Comparison of ENCODE assay signal across 8 cellular contexts in genomic region chr12:53045646-53046045, GRCh38. TPM values are rescaled to one million over a fixed set of nuclear protein-coding genes. Genes with fewer than 3 reads are reported as not detected.
DNase-seq lines count a peak whose midpoint lies in the region; TF ChIP-seq lines count a peak whose summit lies in the region.

No MANE protein-coding gene starts in this region.

- H4K20me1 ChIP-seq in KMS-11 (ENCODE audit: insufficient read depth): no peaks in the 10 kb centered on the region

- H3K79me2 ChIP-seq in KMS-11 (ENCODE audit: insufficient read depth, low read depth): no peaks in the 10 kb centered on the region

- no peaks in the 10 kb centered on the region for H3K9me3 Mint-ChIP-seq in nephron

- H3K9ac ChIP-seq in KMS-11: no peak overlapping the region

- H3K4me1 Mint-ChIP-seq in nephron: peaks cover 59% of the 10 kb centered on the region

- H3K27ac ChIP-seq in KMS-11 (no peak overlapping the region), dorsolateral prefrontal cortex (peak overlapping the region; percentile 91 to 100 (median 99))

- H3K36me3 Mint-ChIP-seq in nephron (ENCODE audit: low read depth): peaks cover 12% of the 10 kb centered on the region

- peaks cover under 1% of the 10 kb centered on the region; the same call in 1 of the 2 replicates for H3K36me3 ChIP-seq in KMS-11 (ENCODE audit: insufficient read depth)

- POLR2A ChIA-PET in AG04449 (lab: Yijun Ruan, JAX): interaction anchor here (0.8 to 3.5 kb wide), 4 partner anchors 16 to 53 kb away, joined by 3 to 26 read pairs (median 8); partner anchors contain the start of gene SPRYD3

- H3K27me3 ChIP-seq in KMS-11 (ENCODE audit: insufficient read depth, low read depth) (no peaks in the 10 kb centered on the region), dorsolateral prefrontal cortex (no peaks in the 10 kb centered on the region)

- H3K4me2 ChIP-seq in KMS-11: peak overlapping the region; percentile 99; the same call in 1 of the 2 replicates

- peak overlapping the region; percentile 97 to 100 (median 99) for H3K27ac Mint-ChIP-seq in nephron

- CTCF ChIA-PET in AG04449 (lab: Yijun Ruan, JAX): interaction anchor here (0.7 to 6.5 kb wide), 8 partner anchors 8 to 152 kb away, joined by 3 to 92 read pairs (median 4); no protein-coding TSS in a partner anchor

- H3K4me1 ChIP-seq in KMS-11 (ENCODE audit: low read depth, poor library complexity, severe bottlenecking): peaks cover 51% of the 10 kb centered on the region

- no peak for TF ChIP-seq CTCF in AG04449 (IDR thresholded peaks at IDR 0.05; ENCODE audit: insufficient read depth, low read length, missing control alignments)
- no peak for TF ChIP-seq CTCF in KMS-11 (conservative IDR thresholded peaks at IDR 0.05; ENCODE audit: low read depth, low read length)
- TF ChIP-seq CTCF in dorsolateral prefrontal cortex (IDR thresholded peaks at IDR 0.05 in 54 of 56, conservative IDR thresholded peaks at IDR 0.05 in 2 of 56; ENCODE audit: low read depth in 1 of 56, partially characterized antibody in 56 of 56): no peak
- no peak for TF ChIP-seq CTCF in nephron (IDR thresholded peaks at IDR 0.05; ENCODE audit: unreplicated experiment in 3 of 3)

- H2AFZ ChIP-seq in KMS-11 (ENCODE audit: low read depth): no peak overlapping the region

- DNase-seq in AG04449 (ENCODE audit: low read depth, low spot score) (no peak), dorsolateral prefrontal cortex (no peak), CD1c-positive myeloid dendritic cell (ENCODE audit: extremely low spot score) (no peak), ecto neural progenitor cell (ENCODE audit: low spot score) (no peak)
- DNase-seq in stimulated activated CD4-positive, alpha-beta T cell treated with anti-CD3 and anti-CD28 coated beads, Interleukin-2, amount 100 ng/mL, for 48 hours: no peak
- no peak for DNase-seq in activated CD8-positive, alpha-beta memory T cell treated with anti-CD3 and anti-CD28 coated beads for 24 hours

- H3K4me3 ChIP-seq in AG04449 (ENCODE audit: low read depth, low read length) (peak overlapping the region; percentile 83), KMS-11 (IDR thresholded peaks at IDR 0.05; ENCODE audit: insufficient read depth, low read depth, low read length) (no peak overlapping the region), dorsolateral prefrontal cortex (peak overlapping the region in 57 of 59 donors; percentile 57 to 95 (median 81))

- intact Hi-C loops in dorsolateral prefrontal cortex (cut with DNase I): loop anchor here in 1 of 2 donors (2.0 kb wide), 1 partner anchor 39 kb away; the partner anchor contains the start of gene EIF4B

- peak overlapping the region; percentile 94 to 99 (median 96) for H3K4me3 Mint-ChIP-seq in nephron

- H3K27me3 Mint-ChIP-seq in nephron (ENCODE audit: low read depth): peaks cover 6% of the 10 kb centered on the region

RNA-seq across cellular contexts. Expression of gene TNS2, which starts 4.2 kb away (rescaled TPM):
- total RNA-seq in dorsolateral prefrontal cortex: 100 to 1,000 TPM in 57 of 120 experiments, 10 to 100 TPM in 63; 51.8 to 194 (median 96.4) TPM

RNA-seq across cellular contexts. Expression of gene SPRYD3, which starts 33.5 kb away (rescaled TPM):
- 100 to 1,000 TPM in 119 of 120 experiments, 10 to 100 TPM in 1; 74.6 to 263 (median 181) TPM for total RNA-seq in dorsolateral prefrontal cortex

RNA-seq across cellular contexts. Expression of gene EIF4B, which starts 39.4 kb away (rescaled TPM):
- 100 to 1,000 TPM; 207 to 375 (median 283) TPM for total RNA-seq in dorsolateral prefrontal cortex

RNA-seq across cellular contexts. Expression of gene IGFBP6, which starts 51.8 kb away (rescaled TPM):
- total RNA-seq in dorsolateral prefrontal cortex: 10 to 100 TPM in 119 of 120 experiments, 1 to 10 TPM in 1; 9.9 to 54.8 (median 21.6) TPM

RNA-seq across cellular contexts. Expression of gene SOAT2, which starts 57.6 kb away (rescaled TPM):
- total RNA-seq in dorsolateral prefrontal cortex: under 1 TPM in 4 of 120 experiments, not detected in 116; 0.20 to 0.47 (median 0.30) TPM
